Comparison of ENCODE assay signal across 12 cellular contexts in genomic region chr6:152161501-152161900, GRCh38.
DNase-seq lines count a peak whose midpoint lies in the region; ATAC-seq, FAIRE-seq and TF ChIP-seq lines count a peak whose summit lies in the region.
"Had no signal": no experiment of that assay in that cellular context is flagged by ENCODE, and none has a peak within 500 bp of the region (broad histone marks: within the 10 kb centered on the region; RNA-seq: fewer than 3 reads in every experiment).

No MANE protein-coding gene starts in this region.

- no peaks in the 10 kb centered on the region for H3K36me3 ChIP-seq in BE2C

- ATAC-seq in memory B cell (ENCODE audit: low read depth) = no peak

- H3K36me3 Mint-ChIP-seq in T-helper 1 cell treated with Interleukin-12 subunit alpha and Interleukin-12 subunit beta and Interleukin-4 antibody, amounts not matched to agents 30 μg/mL and 1 μg/mL, for 36 hours (ENCODE audit: low read depth) = peaks cover 45% of the 10 kb centered on the region
- H3K36me3 Mint-ChIP-seq in memory B cell (peaks cover 27% of the 10 kb centered on the region), CD14-positive monocyte (peaks cover 28 to 29% of the 10 kb centered on the region in 2 donors)

- H3K4me3 Mint-ChIP-seq in T-helper 1 cell treated with Interleukin-12 subunit alpha and Interleukin-12 subunit beta and Interleukin-4 antibody, amounts not matched to agents 30 μg/mL and 1 μg/mL, for 36 hours = peak overlapping the region; percentile 51
- H3K4me3 Mint-ChIP-seq in memory B cell (no peak overlapping the region), CD14-positive monocyte (no peak overlapping the region)

- peak; percentile 42 for DNase-seq in GM03348 (ENCODE audit: low spot score)
- DNase-seq in H54 (ENCODE audit: insufficient read length, low spot score) = peak; percentile 6
- DNase-seq in memory B cell (ENCODE audit: low spot score in 2 of 2) = no peak
- DNase-seq in NCI-H82 treated with DMSO at 0.1 percent for 48 hours (lab: John Stamatoyannopoulos, UW; ENCODE audit: unreplicated experiment) = no peak
- no peak for DNase-seq in NCI-H1048 (lab: John Stamatoyannopoulos, UW)
- DNase-seq in CD14-positive monocyte (ENCODE audit: low spot score) = no peak
- no peak for DNase-seq in BE2C
- DNase-seq: islet precursor cell, NCI-H1694, spleen, trophoblast cell had no signal

- H3K27me3 Mint-ChIP-seq in T-helper 1 cell treated with Interleukin-12 subunit alpha and Interleukin-12 subunit beta and Interleukin-4 antibody, amounts not matched to agents 30 μg/mL and 1 μg/mL, for 36 hours (ENCODE audit: low read depth) = no peaks in the 10 kb centered on the region
- no peaks in the 10 kb centered on the region for H3K27me3 Mint-ChIP-seq in memory B cell
- no peaks in the 10 kb centered on the region for H3K27me3 Mint-ChIP-seq in CD14-positive monocyte (ENCODE audit: low read depth in 3 of 3)

- no peaks in the 10 kb centered on the region for H3K9me3 Mint-ChIP-seq in T-helper 1 cell treated with Interleukin-12 subunit alpha and Interleukin-12 subunit beta and Interleukin-4 antibody, amounts not matched to agents 30 μg/mL and 1 μg/mL, for 36 hours
- H3K9me3 Mint-ChIP-seq in memory B cell (no peaks in the 10 kb centered on the region), CD14-positive monocyte (no peaks in the 10 kb centered on the region)

- intact Hi-C loops in CD14-positive monocyte (cut with micrococcal nuclease) = no loop called here

- TF ChIP-seq POLR2A in H54 (IDR thresholded peaks at IDR 0.05; ENCODE audit: low read depth, low read length) = no peak

- FAIRE-seq in H54 (lab: Jason Lieb, UNC) = no peak

- peaks cover 22% of the 10 kb centered on the region for H3K4me1 Mint-ChIP-seq in T-helper 1 cell treated with Interleukin-12 subunit alpha and Interleukin-12 subunit beta and Interleukin-4 antibody, amounts not matched to agents 30 μg/mL and 1 μg/mL, for 36 hours (ENCODE audit: low read depth)
- peaks cover 4% of the 10 kb centered on the region for H3K4me1 Mint-ChIP-seq in memory B cell
- peaks cover 2% of the 10 kb centered on the region for H3K4me1 Mint-ChIP-seq in CD14-positive monocyte

- H3K4me1 ChIP-seq in BE2C = no peaks in the 10 kb centered on the region

- H3K27me3 ChIP-seq in BE2C = no peaks in the 10 kb centered on the region
- H3K27me3 ChIP-seq: spleen had no signal

- no peaks in the 10 kb centered on the region for H3K9me3 ChIP-seq in BE2C
- H3K9me3 ChIP-seq: spleen had no signal

- H3K27ac Mint-ChIP-seq in T-helper 1 cell treated with Interleukin-12 subunit alpha and Interleukin-12 subunit beta and Interleukin-4 antibody, amounts not matched to agents 30 μg/mL and 1 μg/mL, for 36 hours = peak overlapping the region; percentile 47
- H3K27ac Mint-ChIP-seq in memory B cell (peak overlapping the region; percentile 56), CD14-positive monocyte (no peak overlapping the region)

- TF ChIP-seq CTCF in CD14-positive monocyte (IDR thresholded peaks at IDR 0.05) (no peak), BE2C (IDR thresholded peaks at IDR 0.05; ENCODE audit: low read depth, low read length) (no peak)

- H3K4me3 ChIP-seq in BE2C (ENCODE audit: low read depth, low read length) = no peak overlapping the region
- H3K4me3 ChIP-seq: spleen had no signal

Comparison
In these comparisons a context has a peak if more than half of its experiments do, and no peak if none do; other contexts are left out.
1. DNase-seq: peak in GM03348 (single experiment) and H54 (single experiment); none in memory B cell (0 of 2), NCI-H82 treated with DMSO at 0.1 percent for 48 hours (single experiment), NCI-H1048 (single experiment), CD14-positive monocyte (single experiment) and BE2C (single experiment).
2. H3K27ac Mint-ChIP-seq: peak in T-helper 1 cell treated with Interleukin-12 subunit alpha and Interleukin-12 subunit beta and Interleukin-4 antibody, amounts not matched to agents 30 μg/mL and 1 μg/mL, for 36 hours (single experiment) and memory B cell (single experiment); none in CD14-positive monocyte (0 of 7).